ENCODE assay signal across 19 cellular contexts in the genomic region with DNA sequence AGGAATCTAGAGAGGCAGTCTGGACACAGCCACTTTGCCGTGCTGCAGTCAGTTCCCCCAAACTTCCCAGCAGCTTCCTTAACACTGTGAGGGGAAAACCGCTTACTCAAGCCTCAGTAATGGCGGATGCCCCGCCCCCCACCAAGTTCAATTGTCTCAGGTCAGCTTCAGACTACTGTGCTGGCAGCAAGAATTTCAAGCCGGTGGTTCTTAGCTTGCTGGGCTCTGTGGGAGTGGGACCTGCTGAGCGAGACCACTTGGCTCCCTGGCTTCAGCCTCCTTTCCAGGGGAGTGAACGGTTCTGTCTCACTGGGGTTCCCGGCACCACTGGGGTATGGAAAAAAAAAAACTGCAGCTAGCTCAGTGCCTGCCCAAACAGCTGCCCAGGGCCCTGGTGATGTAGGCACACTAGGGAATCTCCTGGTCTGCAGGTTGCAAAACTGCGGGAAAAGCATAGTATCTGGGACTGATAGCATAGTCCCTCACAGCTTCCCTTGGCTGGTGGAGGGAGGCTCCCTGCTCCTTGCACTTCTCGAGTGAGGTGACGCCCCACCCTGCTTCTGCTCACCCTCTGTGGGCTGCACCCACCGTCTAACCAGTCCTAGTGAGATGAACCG. TPM values are rescaled to one million over a fixed set of nuclear protein-coding genes. Genes with fewer than 3 reads are reported as not detected.
DNase-seq lines count a peak whose midpoint lies in the region; ATAC-seq, FAIRE-seq and TF ChIP-seq lines count a peak whose summit lies in the region.
"Had no signal": no experiment of that assay in that cellular context is flagged by ENCODE, and none has a peak within 500 bp of the region (broad histone marks: within the 10 kb centered on the region; RNA-seq: fewer than 3 reads in every experiment).

No MANE protein-coding gene starts in this region.

- peak overlapping the region; percentile 12; the same call in 1 of the 3 replicates for H3K4me2 ChIP-seq in A549
- no peak overlapping the region for H3K4me2 ChIP-seq in osteoblast (ENCODE audit: insufficient read depth, low read length)
- H3K4me2 ChIP-seq: BLaER1, PC-9 had no signal

- H3K27me3 ChIP-seq in SJCRH30 (no peaks in the 10 kb centered on the region), osteoblast (ENCODE audit: insufficient read depth, low read length) (no peaks in the 10 kb centered on the region)
- H3K27me3 ChIP-seq: BLaER1, MG63 had no signal

- TF ChIP-seq RAD21 in A549 (conservative IDR thresholded peaks at IDR 0.05 in 1 of 2, IDR thresholded peaks at IDR 0.05 in 1 of 2) = no peak

- no peak overlapping the region for H3K27ac ChIP-seq in A549
- no peak overlapping the region for H3K27ac ChIP-seq in SJCRH30
- no peak overlapping the region for H3K27ac ChIP-seq in osteoblast (ENCODE audit: low read depth, low read length)
- H3K27ac ChIP-seq: BLaER1, GM23248, PC-9 had no signal

- CTCF ChIA-PET in A549 (lab: Yijun Ruan, JAX) = interaction anchor here (1.0 to 1.5 kb wide), 2 partner anchors 8 to 24 kb away, joined by 3 to 5 read pairs; partner anchors contain the start of gene HFM1

- H2AFZ ChIP-seq in osteoblast (ENCODE audit: low read length) = no peak overlapping the region
- H2AFZ ChIP-seq: GM23248, PC-9 had no signal

- TF ChIP-seq POLR2A in A549 (IDR thresholded peaks at IDR 0.05; ENCODE audit: low read length) = no peak

- POLR2A ChIA-PET in A549 (lab: Yijun Ruan, JAX) = no interaction called here

- H3K4me1 ChIP-seq in A549 (no peaks in the 10 kb centered on the region), SJCRH30 (no peaks in the 10 kb centered on the region), osteoblast (ENCODE audit: insufficient read depth, low read length) (no peaks in the 10 kb centered on the region)
- H3K4me1 ChIP-seq: BLaER1 had no signal

- TF ChIP-seq CTCF in A549 (IDR thresholded peaks at IDR 0.05) (no peak), osteoblast (IDR thresholded peaks at IDR 0.05; ENCODE audit: extremely low read depth, low read depth, low read length) (no peak)

- ATAC-seq in A549 (peak in 1 of 2 experiments; percentile 53; a peak in 3 of 6 replicates), HG03175 (IDR thresholded peaks at IDR 0.05; ENCODE audit: unreplicated experiment) (no peak)
- ATAC-seq: activated CD8-positive, alpha-beta T cell treated with anti-CD3 and anti-CD28 coated beads, Interleukin-2, amount 10 ng/mL, durations not matched to agents 7 days and 5 days; naive thymus-derived CD8-positive, alpha-beta T cell had no signal

- DNase-seq in A549 (ENCODE audit: low read depth in 1 of 2, low spot score in 1 of 2) = no peak
- peak; percentile 6 for DNase-seq in EL
- peak; percentile 8 to 38 for DNase-seq in SJCRH30
- peak; percentile 73 for DNase-seq in islet precursor cell
- DNase-seq in osteoblast (ENCODE audit: insufficient read length, low spot score, missing footprints) = no peak
- DNase-seq in NCI-H1694 (lab: John Stamatoyannopoulos, UW) = no peak
- DNase-seq: activated CD8-positive, alpha-beta T cell treated with anti-CD3 and anti-CD28 coated beads, Interleukin-2, amount 10 ng/mL, durations not matched to agents 7 days and 5 days; cerebellar nuclear complex; foreskin fibroblast; GM23248; MG63; naive thymus-derived CD8-positive, alpha-beta T cell; NCI-H226; PC-9 had no signal

- H3K79me2 ChIP-seq in osteoblast (ENCODE audit: insufficient read depth, low read length) = no peaks in the 10 kb centered on the region

- H3K9me3 ChIP-seq in A549 = no peaks in the 10 kb centered on the region
- H3K9me3 ChIP-seq in SJCRH30 (replicated peaks) = no peaks in the 10 kb centered on the region
- H3K9me3 ChIP-seq in osteoblast (ENCODE audit: low read depth, low read length) = no peaks in the 10 kb centered on the region
- H3K9me3 ChIP-seq: BLaER1, MG63 had no signal

- FAIRE-seq in A549 (lab: Jason Lieb, UNC) = no peak

- no peak for TF ChIP-seq EP300 in A549 (IDR thresholded peaks at IDR 0.05)

- H3K36me3 ChIP-seq in SJCRH30 (no peaks in the 10 kb centered on the region), osteoblast (ENCODE audit: insufficient read depth, low read length) (no peaks in the 10 kb centered on the region)
- H3K36me3 ChIP-seq: BLaER1, MG63 had no signal

- no peak overlapping the region for H3K4me3 ChIP-seq in A549
- peak overlapping the region; percentile 47 for H3K4me3 ChIP-seq in SJCRH30
- no peak overlapping the region for H3K4me3 ChIP-seq in osteoblast (ENCODE audit: insufficient read depth, low read length)
- H3K4me3 ChIP-seq: BLaER1, GM23248, lung, MG63, PC-9 had no signal

- no peaks in the 10 kb centered on the region for H4K20me1 ChIP-seq in osteoblast (ENCODE audit: insufficient read depth, low read length)
- H4K20me1 ChIP-seq: BLaER1 had no signal

- WGBS in A549 (ENCODE audit: missing lambda C conversion rate) = 36% methylated on average over 8 of the region's 13 CpGs

TF ChIP-seq in A549, 52 proteins besides CTCF, POLR2A, EP300 and RAD21:
- TF ChIP-seq POLR2AphosphoS2 (conservative IDR thresholded peaks at IDR 0.05; ENCODE audit: low read length) = no peak
- no peak for TF ChIP-seq REST (IDR thresholded peaks at IDR 0.05)
- no peak for TF ChIP-seq FOSB (CRISPR knock-in tag; IDR thresholded peaks at IDR 0.05)
- no peak for TF ChIP-seq MAZ (IDR thresholded peaks at IDR 0.05; ENCODE audit: borderline replicate concordance, low read depth, low read length)
- no peak for TF ChIP-seq MYC (IDR thresholded peaks at IDR 0.05; ENCODE audit: borderline replicate concordance, low read length)
- TF ChIP-seq PHF8 (IDR thresholded peaks at IDR 0.05; ENCODE audit: borderline replicate concordance, low read depth) = no peak
- TF ChIP-seq JUNB (IDR thresholded peaks at IDR 0.05) = no peak
- no peak for TF ChIP-seq HOXB13 (CRISPR knock-in tag; IDR thresholded peaks at IDR 0.05; ENCODE audit: low read depth)
- TF ChIP-seq TFCP2L1 (CRISPR knock-in tag; IDR thresholded peaks at IDR 0.05) = no peak
- TF ChIP-seq KDM5A (IDR thresholded peaks at IDR 0.05) = no peak
- TF ChIP-seq RARB (CRISPR knock-in tag; IDR thresholded peaks at IDR 0.05) = no peak

RNA-seq across cellular contexts. Expression of gene HFM1, which starts 23.7 kb away (rescaled TPM):
- polyA plus RNA-seq in A549 (2011; rRNA removed) = 0.42 and 0.68 TPM in 2 replicates
- 0.01 TPM in 1 of 2 replicates, not detected in the other for polyA plus RNA-seq in A549 (2012; cell fraction: cytosol; rRNA removed)
- polyA plus RNA-seq in A549 (2012; cell fraction: nucleus; rRNA removed) = not detected in 2 replicates
- polyA plus RNA-seq in A549 (2017; fragmentation: RNase III; extraction: RNeasy Plus Mini Kit Qiagen cat#74134 plus additional on column Dnase treatment) = 0.04 to 0.08 TPM (median 0.07 TPM) in 3 replicates
- polyA minus RNA-seq in A549 (2011; rRNA and poly(A)+ RNA removed) = 0.04 and 0.05 TPM in 2 replicates
- 4.5 and 6.9 TPM in 2 replicates for total RNA-seq in SJCRH30 (2014; rRNA removed; shearing (Covaris generic))
- total RNA-seq in osteoblast = 0.29 and 0.36 TPM in 2 replicates
- total RNA-seq: activated CD8-positive, alpha-beta T cell treated with anti-CD3 and anti-CD28 coated beads, Interleukin-2, amount 10 ng/mL, durations not matched to agents 7 days and 5 days; activated T-helper 2 cell treated with anti-CD3 and anti-CD28 coated beads, Interferon-gamma antibody, Interleukin-2, Interleukin-4, amounts not matched to agents 10 μg/mL and 5 μg/mL and 100 μg/mL, durations not matched to agents 14 hours and 24 hours and 36 hours; HT-29; naive thymus-derived CD8-positive, alpha-beta T cell; PC-9 had no signal
- polyA plus RNA-seq: GM23248; naive thymus-derived CD8-positive, alpha-beta T cell had no signal

Comparison
In these comparisons a context has a peak if more than half of its experiments do, and no peak if none do; other contexts are left out.
1. DNase-seq: peak in EL (single experiment), SJCRH30 (2 of 2) and islet precursor cell (single experiment); none in A549 (0 of 2), osteoblast (single experiment) and NCI-H1694 (single experiment).